9 cellular contexts compared by ENCODE assay signal in the genomic region with DNA sequence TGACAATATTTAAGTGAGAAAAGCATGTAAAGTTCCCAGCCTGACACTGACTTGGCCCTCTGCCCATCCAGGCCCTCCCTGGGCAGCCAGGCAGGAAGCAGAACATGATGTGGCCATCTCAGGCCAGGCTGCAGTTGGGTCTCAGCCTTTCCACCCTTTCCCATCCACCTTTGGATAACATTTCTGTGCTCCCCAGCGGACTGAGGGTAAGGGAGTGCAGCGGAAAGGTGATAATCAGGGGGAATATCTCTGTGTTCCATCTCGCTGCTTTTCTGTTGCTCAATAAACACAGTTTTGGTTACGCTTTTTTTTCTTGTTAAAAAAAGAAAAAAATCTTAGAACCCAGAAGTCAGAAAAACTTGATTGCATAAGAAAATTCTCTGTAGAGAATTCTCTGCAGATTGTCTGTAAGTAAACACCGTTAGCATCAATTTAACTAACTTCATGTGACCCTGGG.
DNase-seq lines count a peak whose midpoint lies in the region; TF ChIP-seq lines count a peak whose summit lies in the region.
"Had no signal": no experiment of that assay in that cellular context is flagged by ENCODE, and none has a peak within 500 bp of the region (broad histone marks: within the 10 kb centered on the region; RNA-seq: fewer than 3 reads in every experiment).

No MANE protein-coding gene starts in this region.

- TF ChIP-seq EP300 in suprapubic skin (IDR thresholded peaks at IDR 0.05): no peak

- peaks cover 3% of the 10 kb centered on the region for H3K9me3 Mint-ChIP-seq in T-helper 2 cell treated with Interferon-gamma antibody and Interleukin-4, amounts not matched to agents 5 μg/mL and 100 μg/mL, for 36 hours
- H3K9me3 Mint-ChIP-seq in activated CD4-positive, alpha-beta memory T cell treated with anti-CD3 and anti-CD28 coated beads, Interleukin-2, amount 10 ng/mL, durations not matched to agents 7 days and 5 days: no peaks in the 10 kb centered on the region

- H4K20me1 ChIP-seq in hepatocyte (ENCODE audit: insufficient read depth, poor library complexity, severe bottlenecking): no peaks in the 10 kb centered on the region

- H3K4me3 ChIP-seq in hepatocyte: no peak overlapping the region
- H3K4me3 ChIP-seq in suprapubic skin: peak overlapping the region; percentile 40

- H3K4me3 Mint-ChIP-seq in T-helper 2 cell treated with Interferon-gamma antibody and Interleukin-4, amounts not matched to agents 5 μg/mL and 100 μg/mL, for 36 hours: peak overlapping the region; percentile 71
- peak overlapping the region; percentile 74 for H3K4me3 Mint-ChIP-seq in activated CD4-positive, alpha-beta memory T cell treated with anti-CD3 and anti-CD28 coated beads, Interleukin-2, amount 10 ng/mL, durations not matched to agents 7 days and 5 days

- H3K27me3 Mint-ChIP-seq in T-helper 2 cell treated with Interferon-gamma antibody and Interleukin-4, amounts not matched to agents 5 μg/mL and 100 μg/mL, for 36 hours (ENCODE audit: low read depth): no peaks in the 10 kb centered on the region
- no peaks in the 10 kb centered on the region for H3K27me3 Mint-ChIP-seq in activated CD4-positive, alpha-beta memory T cell treated with anti-CD3 and anti-CD28 coated beads, Interleukin-2, amount 10 ng/mL, durations not matched to agents 7 days and 5 days

- no peak overlapping the region for H3K27ac Mint-ChIP-seq in T-helper 2 cell treated with Interferon-gamma antibody and Interleukin-4, amounts not matched to agents 5 μg/mL and 100 μg/mL, for 36 hours
- H3K27ac Mint-ChIP-seq in activated CD4-positive, alpha-beta memory T cell treated with anti-CD3 and anti-CD28 coated beads, Interleukin-2, amount 10 ng/mL, durations not matched to agents 7 days and 5 days: peak overlapping the region; percentile 77

- peaks cover 3% of the 10 kb centered on the region for H3K4me1 Mint-ChIP-seq in T-helper 2 cell treated with Interferon-gamma antibody and Interleukin-4, amounts not matched to agents 5 μg/mL and 100 μg/mL, for 36 hours (ENCODE audit: low read depth)
- peaks cover 38% of the 10 kb centered on the region for H3K4me1 Mint-ChIP-seq in activated CD4-positive, alpha-beta memory T cell treated with anti-CD3 and anti-CD28 coated beads, Interleukin-2, amount 10 ng/mL, durations not matched to agents 7 days and 5 days

- H3K36me3 ChIP-seq in hepatocyte (replicated peaks; ENCODE audit: insufficient read depth, low read depth): no peaks in the 10 kb centered on the region
- no peaks in the 10 kb centered on the region for H3K36me3 ChIP-seq in suprapubic skin

- no peak for TF ChIP-seq POLR2A in suprapubic skin (IDR thresholded peaks at IDR 0.05)

- H3K4me1 ChIP-seq in hepatocyte (ENCODE audit: insufficient read depth) (no peaks in the 10 kb centered on the region), suprapubic skin (peaks cover 13% of the 10 kb centered on the region)

- POLR2A ChIA-PET in activated CD4-positive, alpha-beta memory T cell treated with anti-CD3 and anti-CD28 coated beads, Interleukin-2, amount 10 ng/mL, durations not matched to agents 7 days and 5 days (lab: Charles Lee): no interaction called here

- WGBS in hepatocyte (ENCODE audit: low lambda C conversion rate, missing lambda C conversion rate): 71% methylated on average over 5 of the region's 5 CpGs
- WGBS in suprapubic skin: 48% methylated on average over 5 of the region's 5 CpGs

- H3K27me3 ChIP-seq in hepatocyte (no peaks in the 10 kb centered on the region), suprapubic skin (peaks cover 20% of the 10 kb centered on the region)

- no peak overlapping the region for H3K27ac ChIP-seq in hepatocyte
- H3K27ac ChIP-seq in suprapubic skin: no peak overlapping the region

- no peak overlapping the region for H2AFZ ChIP-seq in hepatocyte

- no peaks in the 10 kb centered on the region for H3K9me3 ChIP-seq in hepatocyte (ENCODE audit: low read depth)
- H3K9me3 ChIP-seq in suprapubic skin: no peaks in the 10 kb centered on the region

- no peak for DNase-seq in T-helper 2 cell treated with Interferon-gamma antibody and Interleukin-4, amounts not matched to agents 5 μg/mL and 100 μg/mL, for 36 hours (ENCODE audit: low spot score)
- DNase-seq in T-helper 2 cell: no peak
- no peak for DNase-seq in activated CD4-positive, alpha-beta memory T cell treated with anti-CD3 and anti-CD28 coated beads, Interleukin-2, amount 10 ng/mL, durations not matched to agents 7 days and 5 days
- no peak for DNase-seq in hepatocyte (ENCODE audit: low spot score)
- no peak for DNase-seq in suprapubic skin (ENCODE audit: low spot score in 2 of 2)
- DNase-seq in RPMI8226: no peak
- no peak for DNase-seq in AG20443 (ENCODE audit: low spot score)
- no peak for DNase-seq in DMS79 (lab: John Stamatoyannopoulos, UW)
- DNase-seq: Calu3 had no signal

- H3K9me2 ChIP-seq in hepatocyte (replicated peaks; ENCODE audit: insufficient read depth): no peaks in the 10 kb centered on the region

- TF ChIP-seq CTCF in hepatocyte (IDR thresholded peaks at IDR 0.05; ENCODE audit: poor library complexity) (no peak), suprapubic skin (IDR thresholded peaks at IDR 0.05) (no peak)

- H3K4me2 ChIP-seq in hepatocyte: peak overlapping the region; percentile 41

- H3K36me3 Mint-ChIP-seq in T-helper 2 cell treated with Interferon-gamma antibody and Interleukin-4, amounts not matched to agents 5 μg/mL and 100 μg/mL, for 36 hours (ENCODE audit: low read depth): peaks cover 2% of the 10 kb centered on the region
- H3K36me3 Mint-ChIP-seq in activated CD4-positive, alpha-beta memory T cell treated with anti-CD3 and anti-CD28 coated beads, Interleukin-2, amount 10 ng/mL, durations not matched to agents 7 days and 5 days (ENCODE audit: low read depth): no peaks in the 10 kb centered on the region

- H3K79me2 ChIP-seq in hepatocyte: no peaks in the 10 kb centered on the region

- CTCF ChIA-PET in activated CD4-positive, alpha-beta memory T cell treated with anti-CD3 and anti-CD28 coated beads, Interleukin-2, amount 10 ng/mL, durations not matched to agents 7 days and 5 days (lab: Charles Lee): no interaction called here
